ENCODE assay signal across 16 cellular contexts in the genomic region with DNA sequence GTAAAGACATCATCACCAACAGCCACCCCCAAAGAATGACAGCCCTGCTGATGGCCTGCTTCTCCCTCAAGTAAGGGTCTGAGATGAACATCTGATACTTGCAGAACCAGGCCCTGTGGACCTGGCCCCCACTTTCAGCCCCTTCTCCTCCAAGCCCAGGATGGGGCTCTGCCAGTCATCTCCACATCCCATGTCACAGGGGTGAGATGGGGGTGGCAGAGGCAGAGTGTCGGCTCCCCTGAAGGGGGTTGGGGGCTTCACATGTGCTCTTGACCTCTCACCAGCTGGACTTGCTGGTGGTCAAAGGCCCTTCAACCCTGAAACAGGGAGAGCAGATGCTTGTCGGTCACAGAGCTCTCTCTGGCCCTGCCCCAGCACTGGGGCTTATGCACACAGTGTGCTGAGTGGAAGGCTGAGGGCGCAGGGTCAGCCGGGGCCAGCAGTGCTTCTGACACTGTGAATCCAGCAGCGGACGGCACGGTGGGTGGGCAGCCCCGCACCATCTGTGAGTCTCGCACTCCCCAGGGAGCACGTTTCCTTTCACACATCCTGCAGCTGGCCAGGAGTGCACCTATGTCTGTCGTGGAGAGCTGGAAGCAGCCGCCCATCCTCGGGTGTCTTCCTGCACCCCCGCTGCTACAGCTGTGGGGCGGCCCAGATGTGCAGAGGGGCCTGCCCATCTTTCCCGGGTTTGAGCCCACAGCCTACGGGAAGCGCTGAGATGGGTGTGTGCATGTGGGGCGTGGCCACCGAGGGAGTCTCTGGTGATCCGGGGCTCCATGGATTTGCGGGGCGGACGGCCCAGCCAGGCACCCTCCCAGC.
DNase-seq lines count a peak whose midpoint lies in the region; ATAC-seq, FAIRE-seq and TF ChIP-seq lines count a peak whose summit lies in the region.
"Had no signal": no experiment of that assay in that cellular context is flagged by ENCODE, and none has a peak within 500 bp of the region (broad histone marks: within the 10 kb centered on the region; RNA-seq: fewer than 3 reads in every experiment).

No MANE protein-coding gene starts in this region.

- no peak overlapping the region for H3K4me3 ChIP-seq in A549
- H3K4me3 ChIP-seq in left ventricle myocardium inferior, result no peak overlapping the region
- H3K4me3 ChIP-seq in hepatocyte, result no peak overlapping the region
- H3K4me3 ChIP-seq: pancreas, SJCRH30, upper lobe of left lung had no signal

- no peaks in the 10 kb centered on the region for H3K4me1 ChIP-seq in A549
- peaks cover 40% of the 10 kb centered on the region for H3K4me1 ChIP-seq in left ventricle myocardium inferior
- no peaks in the 10 kb centered on the region for H3K4me1 ChIP-seq in hepatocyte (ENCODE audit: insufficient read depth)
- H3K4me1 ChIP-seq: pancreas, SJCRH30 had no signal

- no peak overlapping the region for H2AFZ ChIP-seq in hepatocyte

- H4K20me1 ChIP-seq in hepatocyte (ENCODE audit: insufficient read depth, poor library complexity, severe bottlenecking), result no peaks in the 10 kb centered on the region

- no peaks in the 10 kb centered on the region for H3K36me3 ChIP-seq in left ventricle myocardium inferior
- H3K36me3 ChIP-seq in hepatocyte (replicated peaks; ENCODE audit: insufficient read depth, low read depth), result no peaks in the 10 kb centered on the region
- H3K36me3 ChIP-seq: pancreas, SJCRH30 had no signal

- no peak for DNase-seq in A549 (ENCODE audit: low read depth in 1 of 2, low spot score in 1 of 2)
- peak; percentile 7 for DNase-seq in NCI-H69 (lab: John Stamatoyannopoulos, UW)
- DNase-seq in left ventricle myocardium inferior, result peak; percentile 58
- DNase-seq in posterior vena cava (ENCODE audit: low spot score), result peak; percentile 93
- DNase-seq in hepatocyte (ENCODE audit: low spot score), result no peak
- no peak for DNase-seq in putamen (ENCODE audit: low spot score)
- DNase-seq in NCI-H2227 (lab: John Stamatoyannopoulos, UW; ENCODE audit: unreplicated experiment), result no peak
- no peak for DNase-seq in dedifferentiated amniotic fluid mesenchymal stem cell (ENCODE audit: extremely low spot score)
- DNase-seq: activated B cell treated with CpG ODN at 0.5 μM for 24 hours; CD8-positive, alpha-beta memory T cell; cerebellar nuclear complex; effector memory CD8-positive, alpha-beta T cell; NCI-H187 treated with DMSO at 0.1 percent for 48 hours; SJCRH30 had no signal

- H3K27me3 ChIP-seq in left ventricle myocardium inferior (ENCODE audit: low read depth) (no peaks in the 10 kb centered on the region), hepatocyte (no peaks in the 10 kb centered on the region)
- H3K27me3 ChIP-seq: pancreas, SJCRH30, upper lobe of left lung had no signal

- ATAC-seq in A549, result peak; percentile 5 to 19; a peak in 3 of 6 replicates
- ATAC-seq: effector memory CD8-positive, alpha-beta T cell had no signal

- no peak for TF ChIP-seq RAD21 in A549 (conservative IDR thresholded peaks at IDR 0.05 in 1 of 2, IDR thresholded peaks at IDR 0.05 in 1 of 2)

- 69% methylated on average over 19 of the region's 24 CpGs for WGBS in A549 (ENCODE audit: missing lambda C conversion rate)
- 78% methylated on average over 24 of the region's 24 CpGs for WGBS in hepatocyte (ENCODE audit: low lambda C conversion rate, missing lambda C conversion rate)

- H3K27ac ChIP-seq in A549 (no peak overlapping the region), left ventricle myocardium inferior (replicated peaks) (peak overlapping the region; percentile 81), hepatocyte (no peak overlapping the region)
- H3K27ac ChIP-seq: pancreas, SJCRH30 had no signal

- H3K79me2 ChIP-seq in hepatocyte, result no peaks in the 10 kb centered on the region

- H3K4me2 ChIP-seq in A549, result no peak overlapping the region
- no peak overlapping the region for H3K4me2 ChIP-seq in hepatocyte

- H3K9me3 ChIP-seq in A549 (no peaks in the 10 kb centered on the region), left ventricle myocardium inferior (replicated peaks) (no peaks in the 10 kb centered on the region), hepatocyte (ENCODE audit: low read depth) (no peaks in the 10 kb centered on the region)
- H3K9me3 ChIP-seq: pancreas, SJCRH30, upper lobe of left lung had no signal

- POLR2A ChIA-PET in A549 (lab: Yijun Ruan, JAX), result no interaction called here

- no peak for TF ChIP-seq EP300 in A549 (IDR thresholded peaks at IDR 0.05)

- TF ChIP-seq POLR2A in A549 (IDR thresholded peaks at IDR 0.05; ENCODE audit: low read length), result no peak

- TF ChIP-seq CTCF in A549 (IDR thresholded peaks at IDR 0.05) (no peak), left ventricle myocardium inferior (IDR thresholded peaks at IDR 0.05; ENCODE audit: borderline replicate concordance) (no peak), hepatocyte (IDR thresholded peaks at IDR 0.05; ENCODE audit: poor library complexity) (no peak)

- CTCF ChIA-PET in A549 (lab: Yijun Ruan, JAX), result interaction anchor here (0.7 to 1.1 kb wide), 2 partner anchors 85 to 121 kb away, joined by 3 to 4 read pairs; no protein-coding TSS in a partner anchor

- no peaks in the 10 kb centered on the region for H3K9me2 ChIP-seq in hepatocyte (replicated peaks; ENCODE audit: insufficient read depth)

- FAIRE-seq in A549 (lab: Jason Lieb, UNC), result no peak
- FAIRE-seq: pancreas had no signal

- intact Hi-C loops in left ventricle myocardium inferior (cut with micrococcal nuclease), result no loop called here
- intact Hi-C loops in posterior vena cava (cut with DNase I), result no loop called here

TF ChIP-seq in A549, 52 proteins besides CTCF, POLR2A, EP300 and RAD21:
- no peak for TF ChIP-seq RFX5 (IDR thresholded peaks at IDR 0.05)
- no peak for TF ChIP-seq FOSL2 (IDR thresholded peaks at IDR 0.05)
- no peak for TF ChIP-seq FOSL2 (CRISPR knock-in tag; IDR thresholded peaks at IDR 0.05)
- TF ChIP-seq, protein P1, sequence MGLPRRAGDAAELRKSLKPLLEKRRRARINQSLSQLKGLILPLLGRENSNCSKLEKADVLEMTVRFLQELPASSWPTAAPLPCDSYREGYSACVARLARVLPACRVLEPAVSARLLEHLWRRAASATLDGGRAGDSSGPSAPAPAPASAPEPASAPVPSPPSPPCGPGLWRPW (IDR thresholded peaks at IDR 0.05), result no peak
- TF ChIP-seq CBX8 (IDR thresholded peaks at IDR 0.05), result no peak
- no peak for TF ChIP-seq MAFK (IDR thresholded peaks at IDR 0.05; ENCODE audit: partially characterized antibody)
- no peak for TF ChIP-seq ZNF302 (CRISPR knock-in tag; IDR thresholded peaks at IDR 0.05)
- TF ChIP-seq PHF8 (IDR thresholded peaks at IDR 0.05; ENCODE audit: borderline replicate concordance, low read depth), result no peak
- no peak for TF ChIP-seq GATA3 (IDR thresholded peaks at IDR 0.05; ENCODE audit: borderline replicate concordance)
- no peak for TF ChIP-seq EHMT2 (IDR thresholded peaks at IDR 0.05; ENCODE audit: low read depth)
- TF ChIP-seq, protein P2, sequence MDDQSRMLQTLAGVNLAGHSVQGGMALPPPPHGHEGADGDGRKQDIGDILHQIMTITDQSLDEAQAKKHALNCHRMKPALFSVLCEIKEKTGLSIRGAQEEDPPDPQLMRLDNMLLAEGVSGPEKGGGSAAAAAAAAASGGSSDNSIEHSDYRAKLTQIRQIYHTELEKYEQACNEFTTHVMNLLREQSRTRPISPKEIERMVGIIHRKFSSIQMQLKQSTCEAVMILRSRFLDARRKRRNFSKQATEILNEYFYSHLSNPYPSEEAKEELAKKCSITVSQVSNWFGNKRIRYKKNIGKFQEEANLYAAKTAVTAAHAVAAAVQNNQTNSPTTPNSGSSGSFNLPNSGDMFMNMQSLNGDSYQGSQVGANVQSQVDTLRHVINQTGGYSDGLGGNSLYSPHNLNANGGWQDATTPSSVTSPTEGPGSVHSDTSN (IDR thresholded peaks at IDR 0.05), result no peak
- TF ChIP-seq TFCP2L1 (CRISPR knock-in tag; IDR thresholded peaks at IDR 0.05), result no peak
- TF ChIP-seq ESRRA (IDR thresholded peaks at IDR 0.05; ENCODE audit: borderline replicate concordance, low read length), result no peak
- TF ChIP-seq ZC3H11A (IDR thresholded peaks at IDR 0.05), result no peak
- no peak for TF ChIP-seq HDAC2 (IDR thresholded peaks at IDR 0.05)
- no peak for TF ChIP-seq FOXS1 (CRISPR knock-in tag; IDR thresholded peaks at IDR 0.05)
- no peak for TF ChIP-seq JUNB (IDR thresholded peaks at IDR 0.05)
- TF ChIP-seq HOXB5 (CRISPR knock-in tag; IDR thresholded peaks at IDR 0.05), result no peak
- TF ChIP-seq JUN (IDR thresholded peaks at IDR 0.05), result no peak
- no peak for TF ChIP-seq MAZ (IDR thresholded peaks at IDR 0.05; ENCODE audit: borderline replicate concordance, low read depth, low read length)
- TF ChIP-seq, protein P3, sequence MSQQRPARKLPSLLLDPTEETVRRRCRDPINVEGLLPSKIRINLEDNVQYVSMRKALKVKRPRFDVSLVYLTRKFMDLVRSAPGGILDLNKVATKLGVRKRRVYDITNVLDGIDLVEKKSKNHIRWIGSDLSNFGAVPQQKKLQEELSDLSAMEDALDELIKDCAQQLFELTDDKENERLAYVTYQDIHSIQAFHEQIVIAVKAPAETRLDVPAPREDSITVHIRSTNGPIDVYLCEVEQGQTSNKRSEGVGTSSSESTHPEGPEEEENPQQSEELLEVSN (IDR thresholded peaks at IDR 0.05; ENCODE audit: borderline replicate concordance, low read depth), result no peak

Comparison
In these comparisons a context has a peak if more than half of its experiments do, and no peak if none do; other contexts are left out.
1. DNase-seq: peak in NCI-H69 (single experiment), left ventricle myocardium inferior (single experiment) and posterior vena cava (single experiment); none in A549 (0 of 2), hepatocyte (single experiment), putamen (single experiment), NCI-H2227 (single experiment) and dedifferentiated amniotic fluid mesenchymal stem cell (single experiment).